Comparison of ENCODE assay signal across 23 cellular contexts in genomic region chr11:87366346-87366745, GRCh38.
"Had no signal": no experiment of that assay in that cellular context is flagged by ENCODE, and none has a peak within 500 bp of the region (broad histone marks: within the 10 kb centered on the region; RNA-seq: fewer than 3 reads in every experiment).

No MANE protein-coding gene starts in this region.

- DNase-seq: IMR-90, Kasumi-1, MV-4-11, NCI-H1048, NCI-H1105, NCI-H1417, NCI-H1436 treated with DMSO at 0.1 percent for 48 hours, NCI-H1694, NCI-H187 treated with DMSO at 0.1 percent for 48 hours, NCI-H2081 treated with DMSO at 0.1 percent for 48 hours, NCI-H2227 treated with DMSO at 0.1 percent for 48 hours, NCI-H446 treated with DMSO at 0.1 percent for 48 hours, NCI-H510A treated with DMSO at 0.1 percent for 48 hours, NCI-H526, NCI-H82, RPMI8226, SHP77, SK-N-SH, SW 1271, T-cell had no signal

- ATAC-seq: HepG2, T-cell had no signal

- H3K4me2 ChIP-seq: KMS-11, SK-N-SH had no signal

- FAIRE-seq: HepG2, RCC 7860 had no signal

- H3K9me3 ChIP-seq: SK-N-SH had no signal

- H3K9ac ChIP-seq: KMS-11, SK-N-SH had no signal

- H3K27ac ChIP-seq: KMS-11 had no signal
